In the genomic region with DNA sequence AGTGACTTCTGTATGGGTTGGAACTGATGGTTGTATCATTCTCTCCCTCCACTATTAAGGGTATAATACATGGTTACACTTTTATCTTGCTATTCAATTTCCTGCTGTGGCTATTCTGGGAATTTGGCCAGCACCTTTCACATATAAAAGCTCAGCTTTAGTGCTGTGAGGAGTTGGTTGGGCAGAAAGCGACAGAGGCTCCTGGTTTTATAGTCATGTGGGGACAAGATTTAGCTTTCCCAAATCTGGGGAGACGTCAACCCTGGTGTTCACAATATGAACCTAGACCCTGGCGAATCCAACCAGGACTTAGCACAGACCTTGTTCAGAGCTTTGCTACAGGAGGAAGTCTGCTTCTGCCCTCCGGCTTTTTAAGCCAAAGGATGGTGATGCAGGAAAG, we compare ENCODE assay signal across 12 cellular contexts. TPM values are rescaled to one million over a fixed set of nuclear protein-coding genes. Genes with fewer than 3 reads are reported as not detected.
DNase-seq lines count a peak whose midpoint lies in the region; ATAC-seq and TF ChIP-seq lines count a peak whose summit lies in the region.
"Had no signal": no experiment of that assay in that cellular context is flagged by ENCODE, and none has a peak within 500 bp of the region (broad histone marks: within the 10 kb centered on the region; RNA-seq: fewer than 3 reads in every experiment).

No MANE protein-coding gene starts in this region.

- no peaks in the 10 kb centered on the region for H3K9me3 ChIP-seq in BE2C

- H3K4me1 ChIP-seq in BE2C = no peaks in the 10 kb centered on the region

- no peak for ATAC-seq in natural killer cell
- ATAC-seq in GM18505 (IDR thresholded peaks at IDR 0.05; ENCODE audit: unreplicated experiment) = no peak
- ATAC-seq: activated CD4-positive, CD25-positive, alpha-beta regulatory T cell treated with anti-CD3 and anti-CD28 coated beads, Interleukin-2, amount 50 U/mL, for 24 hours had no signal

- TF ChIP-seq CTCF in BE2C (IDR thresholded peaks at IDR 0.05; ENCODE audit: low read depth, low read length) (no peak), natural killer cell (IDR thresholded peaks at IDR 0.05) (no peak)

- peak overlapping the region; percentile 47 for H3K4me3 ChIP-seq in BE2C (ENCODE audit: low read depth, low read length)

- H3K36me3 ChIP-seq in BE2C = no peaks in the 10 kb centered on the region

- H3K4me1 Mint-ChIP-seq in natural killer cell = no peaks in the 10 kb centered on the region

- no peak overlapping the region for H3K4me3 Mint-ChIP-seq in natural killer cell
- H3K4me3 Mint-ChIP-seq: activated naive CD8-positive, alpha-beta T cell treated with anti-CD3 and anti-CD28 coated beads for 36 hours; CD14-positive monocyte had no signal

- no peak overlapping the region for H3K27ac Mint-ChIP-seq in natural killer cell
- H3K27ac Mint-ChIP-seq: activated naive CD8-positive, alpha-beta T cell treated with anti-CD3 and anti-CD28 coated beads for 36 hours had no signal

- peak; percentile 44 for DNase-seq in BE2C
- DNase-seq in NCI-H2196 treated with DMSO at 0.1 percent for 48 hours (lab: John Stamatoyannopoulos, UW; ENCODE audit: unreplicated experiment) = peak; percentile 26
- DNase-seq in cerebellum (ENCODE audit: low spot score) = peak; percentile 20
- DNase-seq in midbrain (lab: John Stamatoyannopoulos, UW) = peak; percentile 57
- no peak for DNase-seq in stimulated activated CD4-positive, alpha-beta T cell treated with anti-CD3 and anti-CD28 coated beads, Interleukin-2, amount 100 ng/mL, for 48 hours
- DNase-seq in NCI-H748 treated with DMSO at 0.1 percent for 48 hours (lab: John Stamatoyannopoulos, UW) = no peak
- DNase-seq in natural killer cell = no peak
- DNase-seq: activated naive CD8-positive, alpha-beta T cell treated with anti-CD3 and anti-CD28 coated beads for 36 hours; glutamatergic neuron had no signal

- H3K27me3 ChIP-seq in BE2C = no peaks in the 10 kb centered on the region

- H3K36me3 Mint-ChIP-seq in natural killer cell = no peaks in the 10 kb centered on the region
- H3K36me3 Mint-ChIP-seq: activated naive CD8-positive, alpha-beta T cell treated with anti-CD3 and anti-CD28 coated beads for 36 hours; CD14-positive monocyte had no signal

- intact Hi-C loops in natural killer cell (cut with micrococcal nuclease) = no loop called here

- H3K9me3 Mint-ChIP-seq in natural killer cell = no peaks in the 10 kb centered on the region
- H3K9me3 Mint-ChIP-seq: activated naive CD8-positive, alpha-beta T cell treated with anti-CD3 and anti-CD28 coated beads for 36 hours had no signal

- no peak for TF ChIP-seq POLR2A in GM18505 (IDR thresholded peaks at IDR 0.05; ENCODE audit: borderline replicate concordance, extremely low read depth, insufficient read depth, insufficient read length)

- H3K27me3 Mint-ChIP-seq in natural killer cell (ENCODE audit: low read depth in 2 of 2) = peaks cover 12 to 13% of the 10 kb centered on the region in 2 donors
- H3K27me3 Mint-ChIP-seq: activated naive CD8-positive, alpha-beta T cell treated with anti-CD3 and anti-CD28 coated beads for 36 hours had no signal

RNA-seq across cellular contexts. Expression of a gene that starts 36.5 kb away (rescaled TPM):
- polyA plus RNA-seq in BE2C (2012; ENCODE audit: insufficient read depth, insufficient read length, low read depth) = 5.2 TPM
- total RNA-seq in cerebellum (36.3 TPM), natural killer cell (1,000 to 10,000 TPM; 2,527 to 3,257 (median 3,104) TPM)

Comparison
In these comparisons a context has a peak if more than half of its experiments do, and no peak if none do; other contexts are left out.
1. DNase-seq: peak in BE2C (single experiment), NCI-H2196 treated with DMSO at 0.1 percent for 48 hours (single experiment), cerebellum (single experiment) and midbrain (single experiment); none in stimulated activated CD4-positive, alpha-beta T cell treated with anti-CD3 and anti-CD28 coated beads, Interleukin-2, amount 100 ng/mL, for 48 hours (0 of 2), NCI-H748 treated with DMSO at 0.1 percent for 48 hours (single experiment) and natural killer cell (single experiment).
2. RNA of a gene that starts 36.5 kb away (total RNA-seq): 2,527 to 3,257 TPM in natural killer cell; 36.3 TPM in cerebellum (single experiment); every median in the first group is over 10 times any median in the second.